In the genomic region with DNA sequence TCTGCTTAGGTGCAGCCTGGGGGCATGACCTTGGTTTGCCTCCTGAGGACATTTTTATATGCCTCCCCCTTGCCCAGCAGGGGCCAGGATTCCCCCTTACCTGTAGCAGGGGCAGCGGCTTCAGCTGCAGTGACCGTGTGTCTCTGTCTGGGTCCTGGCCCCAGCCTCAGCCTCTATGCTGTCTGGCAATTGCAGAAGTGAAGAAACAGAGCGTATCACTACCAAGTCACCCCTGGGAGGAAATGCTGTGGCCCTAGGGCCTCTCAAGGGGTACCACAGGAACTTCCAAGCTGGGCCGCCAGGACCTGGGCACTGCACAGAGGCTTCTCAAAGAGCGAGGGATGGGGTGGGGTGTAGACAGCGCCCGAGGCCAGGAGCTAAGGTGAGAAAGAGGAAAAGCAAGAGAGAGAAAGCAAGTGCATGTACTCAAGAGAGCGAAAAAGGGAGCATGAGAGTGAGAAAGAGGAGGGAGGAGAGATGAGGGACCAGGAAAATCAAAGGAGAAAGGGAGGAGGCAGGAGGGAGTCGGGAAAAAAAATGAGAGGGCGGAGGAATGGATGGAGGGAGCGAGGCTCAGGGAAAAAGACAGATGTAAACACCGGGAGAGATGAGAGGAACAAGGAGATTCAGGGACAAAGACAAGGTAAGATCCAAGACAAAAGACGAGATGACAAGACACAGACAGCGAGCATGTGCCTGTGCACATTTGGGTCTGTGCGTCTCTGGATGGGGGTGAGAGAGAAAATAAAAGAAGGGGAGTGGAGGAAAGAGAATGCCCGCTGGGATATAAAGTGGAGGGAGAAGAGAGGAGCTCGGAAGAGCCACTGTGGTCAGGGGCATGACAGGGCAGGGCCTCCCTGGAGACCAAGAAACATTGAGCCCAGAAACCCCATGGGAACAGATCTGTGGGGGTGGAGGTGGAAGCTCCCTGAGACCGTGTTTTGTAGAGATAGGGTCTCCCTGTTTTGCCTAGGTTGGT, we compare ENCODE assay signal across 9 cellular contexts. TPM values are rescaled to one million over a fixed set of nuclear protein-coding genes. Genes with fewer than 3 reads are reported as not detected.
DNase-seq lines count a peak whose midpoint lies in the region; ATAC-seq, FAIRE-seq and TF ChIP-seq lines count a peak whose summit lies in the region.
"Had no signal": no experiment of that assay in that cellular context is flagged by ENCODE, and none has a peak within 500 bp of the region (broad histone marks: within the 10 kb centered on the region; RNA-seq: fewer than 3 reads in every experiment).

A gene with protein sequence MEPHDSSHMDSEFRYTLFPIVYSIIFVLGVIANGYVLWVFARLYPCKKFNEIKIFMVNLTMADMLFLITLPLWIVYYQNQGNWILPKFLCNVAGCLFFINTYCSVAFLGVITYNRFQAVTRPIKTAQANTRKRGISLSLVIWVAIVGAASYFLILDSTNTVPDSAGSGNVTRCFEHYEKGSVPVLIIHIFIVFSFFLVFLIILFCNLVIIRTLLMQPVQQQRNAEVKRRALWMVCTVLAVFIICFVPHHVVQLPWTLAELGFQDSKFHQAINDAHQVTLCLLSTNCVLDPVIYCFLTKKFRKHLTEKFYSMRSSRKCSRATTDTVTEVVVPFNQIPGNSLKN (minus strand): TSS at position 199 of the 979 bp plus-strand sequence. CDS start 25,669 bp downstream, outside the sequence.

- peak within 1 kb of the TSS; percentile 61 for H3K4me2 ChIP-seq in OCI-LY1 (ENCODE audit: low read length)

- no peak for TF ChIP-seq CTCF in OCI-LY1 (IDR thresholded peaks at IDR 0.05; ENCODE audit: low read length)

- H3K36me3 Mint-ChIP-seq in stimulated activated naive CD8-positive, alpha-beta T cell treated with anti-CD3 and anti-CD28 coated beads, Interleukin-15, Interleukin-2, amounts not matched to agents 100 ng/mL and 50 ng/mL, for 24 hours (ENCODE audit: low read depth) = no peaks in the 10 kb centered on the region

- peaks cover 46% of the 10 kb centered on the region for H3K27me3 Mint-ChIP-seq in stimulated activated naive CD8-positive, alpha-beta T cell treated with anti-CD3 and anti-CD28 coated beads, Interleukin-15, Interleukin-2, amounts not matched to agents 100 ng/mL and 50 ng/mL, for 24 hours
- peaks cover 82% of the 10 kb centered on the region for H3K27me3 Mint-ChIP-seq in stimulated activated naive CD8-positive, alpha-beta T cell treated with anti-CD3 and anti-CD28 coated beads, Interleukin-15, amount 100 ng/mL, for 72 hours

- intact Hi-C loops in right cardiac atrium (cut with DNase I) = no loop called here

- H4K20me1 ChIP-seq in OCI-LY1 (ENCODE audit: insufficient read depth, low read length) = no peaks in the 10 kb centered on the region

- H3K27me3 ChIP-seq in OCI-LY1 (ENCODE audit: insufficient read depth, low read length) = no peaks in the 10 kb centered on the region
- H3K27me3 ChIP-seq in right cardiac atrium (ENCODE audit: control insufficient read depth, insufficient read depth) = no peaks in the 10 kb centered on the region
- H3K27me3 ChIP-seq: SJSA1 had no signal

- WGBS in right cardiac atrium = 71% methylated on average over 18 of the region's 18 CpGs

- H3K79me2 ChIP-seq in OCI-LY1 (ENCODE audit: insufficient read depth, low read length) = no peaks in the 10 kb centered on the region

- H3K4me3 ChIP-seq in OCI-LY1 (ENCODE audit: low read depth, low read length, poor library complexity, severe bottlenecking) = peak within 1 kb of the TSS; percentile 49
- H3K4me3 ChIP-seq in right cardiac atrium (ENCODE audit: low read length) = no peak within 1 kb of the TSS
- H3K4me3 ChIP-seq: SJSA1 had no signal

- DNase-seq in stimulated activated naive CD8-positive, alpha-beta T cell treated with anti-CD3 and anti-CD28 coated beads, Interleukin-15, amount 100 ng/mL, for 72 hours = no peak
- peak in 2 of 3 donors; percentile 60 to 66 for DNase-seq in right cardiac atrium
- DNase-seq in urothelium cell line (ENCODE audit: low spot score) = peak; percentile 1
- DNase-seq in T-helper 9 cell = no peak
- no peak for DNase-seq in HTR-8/SVneo (ENCODE audit: insufficient read length, low spot score)

- H3K27ac ChIP-seq in OCI-LY1 (ENCODE audit: low read depth, low read length, poor library complexity, severe bottlenecking) (peak within 1 kb of the TSS; percentile 97), right cardiac atrium (ENCODE audit: low read length) (no peak within 1 kb of the TSS)
- H3K27ac ChIP-seq: SJSA1 had no signal

- peaks cover 59% of the 10 kb centered on the region for H3K4me1 ChIP-seq in OCI-LY1 (ENCODE audit: insufficient read depth, low read length, severe bottlenecking)
- H3K4me1 ChIP-seq in right cardiac atrium (ENCODE audit: control insufficient read depth, insufficient read depth, low read length) = no peaks in the 10 kb centered on the region

- no peaks in the 10 kb centered on the region for H3K9me3 Mint-ChIP-seq in stimulated activated naive CD8-positive, alpha-beta T cell treated with anti-CD3 and anti-CD28 coated beads, Interleukin-15, Interleukin-2, amounts not matched to agents 100 ng/mL and 50 ng/mL, for 24 hours
- no peaks in the 10 kb centered on the region for H3K9me3 Mint-ChIP-seq in stimulated activated naive CD8-positive, alpha-beta T cell treated with anti-CD3 and anti-CD28 coated beads, Interleukin-15, amount 100 ng/mL, for 72 hours

- H3K36me3 ChIP-seq in OCI-LY1 (ENCODE audit: insufficient read depth, low read length) = no peaks in the 10 kb centered on the region
- H3K36me3 ChIP-seq: SJSA1 had no signal

- ATAC-seq in stimulated activated naive CD8-positive, alpha-beta T cell treated with anti-CD3 and anti-CD28 coated beads, Interleukin-15, amount 100 ng/mL, for 72 hours = no peak
- ATAC-seq in right cardiac atrium (peak in 1 of 2 donors; percentile 14), GM21367 (IDR thresholded peaks at IDR 0.05; ENCODE audit: unreplicated experiment) (no peak)

- peaks cover 51% of the 10 kb centered on the region for H3K4me1 Mint-ChIP-seq in stimulated activated naive CD8-positive, alpha-beta T cell treated with anti-CD3 and anti-CD28 coated beads, Interleukin-15, Interleukin-2, amounts not matched to agents 100 ng/mL and 50 ng/mL, for 24 hours (ENCODE audit: low read depth)
- H3K4me1 Mint-ChIP-seq in stimulated activated naive CD8-positive, alpha-beta T cell treated with anti-CD3 and anti-CD28 coated beads, Interleukin-15, amount 100 ng/mL, for 72 hours = peaks cover 38% of the 10 kb centered on the region

- H3K27ac Mint-ChIP-seq in stimulated activated naive CD8-positive, alpha-beta T cell treated with anti-CD3 and anti-CD28 coated beads, Interleukin-15, Interleukin-2, amounts not matched to agents 100 ng/mL and 50 ng/mL, for 24 hours = peak within 1 kb of the TSS; percentile 16
- H3K27ac Mint-ChIP-seq in stimulated activated naive CD8-positive, alpha-beta T cell treated with anti-CD3 and anti-CD28 coated beads, Interleukin-15, amount 100 ng/mL, for 72 hours = no peak within 1 kb of the TSS

- FAIRE-seq in urothelium cell line (lab: Jason Lieb, UNC) = no peak
- FAIRE-seq in HTR-8/SVneo (lab: Jason Lieb, UNC) = no peak

- H3F3A ChIP-seq in OCI-LY1 (ENCODE audit: insufficient read depth, low read length) = no peaks in the 10 kb centered on the region; the same call in 1 of the 2 replicates

- peak within 1 kb of the TSS; percentile 45; the same call in 1 of the 2 replicates for H3K9ac ChIP-seq in OCI-LY1 (ENCODE audit: low read length)

- H3K4me3 Mint-ChIP-seq in stimulated activated naive CD8-positive, alpha-beta T cell treated with anti-CD3 and anti-CD28 coated beads, Interleukin-15, Interleukin-2, amounts not matched to agents 100 ng/mL and 50 ng/mL, for 24 hours = peak within 1 kb of the TSS; percentile 40
- H3K4me3 Mint-ChIP-seq in stimulated activated naive CD8-positive, alpha-beta T cell treated with anti-CD3 and anti-CD28 coated beads, Interleukin-15, amount 100 ng/mL, for 72 hours = no peak within 1 kb of the TSS

- H3K9me3 ChIP-seq in OCI-LY1 (ENCODE audit: low read length) (no peaks in the 10 kb centered on the region), right cardiac atrium (ENCODE audit: control insufficient read depth, low read length) (no peaks in the 10 kb centered on the region)
- H3K9me3 ChIP-seq: SJSA1 had no signal

- no peak within 1 kb of the TSS for H2AFZ ChIP-seq in OCI-LY1 (ENCODE audit: low read length)

- no peaks in the 10 kb centered on the region for H3K9me2 ChIP-seq in OCI-LY1 (ENCODE audit: low read depth, low read length)

RNA-seq across cellular contexts. Expression of the gene that starts here (rescaled TPM):
- 1 to 10 TPM; 2.0 to 3.6 (median 3.0) TPM for total RNA-seq in right cardiac atrium
- 0.52 TPM for polyA plus RNA-seq in right cardiac atrium

Comparison
In these comparisons a context has a peak if more than half of its experiments do, and no peak if none do; other contexts are left out.
1. DNase-seq: peak in right cardiac atrium (2 of 3) and urothelium cell line (single experiment); none in stimulated activated naive CD8-positive, alpha-beta T cell treated with anti-CD3 and anti-CD28 coated beads, Interleukin-15, amount 100 ng/mL, for 72 hours (0 of 2), T-helper 9 cell (single experiment) and HTR-8/SVneo (single experiment).